ENCODE assay signal across 8 cellular contexts in the genomic region with DNA sequence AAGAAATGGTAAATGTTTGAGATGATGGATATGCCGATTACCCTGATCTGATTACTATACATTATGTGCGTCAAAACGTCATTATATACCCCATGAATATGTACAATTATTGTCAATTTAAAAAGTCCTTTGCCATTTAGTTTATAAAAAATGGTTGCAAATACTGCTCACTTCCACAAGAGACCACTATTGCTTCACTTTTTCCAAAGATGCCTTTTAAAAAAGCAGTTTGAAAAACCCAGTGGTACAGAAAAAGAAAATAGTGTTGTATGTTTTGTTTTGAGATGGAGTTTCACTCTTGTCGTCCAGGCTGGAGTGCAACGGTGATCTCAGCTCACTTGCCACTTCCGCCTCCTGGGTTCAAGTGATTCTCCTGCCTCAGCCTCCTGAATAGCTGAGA. TPM values are rescaled to one million over a fixed set of nuclear protein-coding genes. Genes with fewer than 3 reads are reported as not detected.
DNase-seq lines count a peak whose midpoint lies in the region; ATAC-seq and TF ChIP-seq lines count a peak whose summit lies in the region.

No MANE protein-coding gene starts in this region.

- TF ChIP-seq CTCF in heart left ventricle (IDR thresholded peaks at IDR 0.05) (peak in 10 of 12 donors; percentile 28 to 63 (median 40)), epithelial cell of esophagus (IDR thresholded peaks at IDR 0.05; ENCODE audit: insufficient read depth, low read depth, low read length, missing control alignments) (peak; percentile 38), testis (IDR thresholded peaks at IDR 0.05) (peak in 2 of 3 experiments; percentile 26)

- 35 to 60% (median 51%) methylated on average over 6 of the region's 6 CpGs for WGBS in heart left ventricle, 4 donors
- WGBS in testis, 2 donors: 59 to 64% methylated on average over 6 of the region's 6 CpGs

- ATAC-seq in heart left ventricle: no peak
- no peak for ATAC-seq in Right ventricle myocardium inferior
- no peak for ATAC-seq in GM18873 (IDR thresholded peaks at IDR 0.05; ENCODE audit: low FRiP score, unreplicated experiment)

- no peak for DNase-seq in heart left ventricle
- DNase-seq in Right ventricle myocardium inferior (ENCODE audit: missing footprints): no peak
- DNase-seq in NCI-H2227 (lab: John Stamatoyannopoulos, UW; ENCODE audit: unreplicated experiment): peak; percentile 28
- peak; percentile 22 for DNase-seq in epithelial cell of esophagus (ENCODE audit: low read depth)
- no peak for DNase-seq in testis
- no peak for DNase-seq in cortex of kidney (lab: John Stamatoyannopoulos, UW)
- no peak for DNase-seq in occipital lobe (lab: John Stamatoyannopoulos, UW)

- H3K27me3 ChIP-seq in heart left ventricle (peaks cover 0 to 3% (median 0%) of the 10 kb centered on the region in 9 donors), testis (no peaks in the 10 kb centered on the region)

- H3K36me3 ChIP-seq in heart left ventricle: no peaks in the 10 kb centered on the region
- no peaks in the 10 kb centered on the region for H3K36me3 ChIP-seq in testis (ENCODE audit: low read depth, missing control alignments)

- H3K9me3 ChIP-seq in heart left ventricle: no peaks in the 10 kb centered on the region
- no peaks in the 10 kb centered on the region for H3K9me3 ChIP-seq in testis

- intact Hi-C loops in heart left ventricle (cut with DNase I) (loop anchor here in 2 of 10 donors (10.0 kb wide), 2 partner anchors 1568 to 1578 kb away; no protein-coding TSS in a partner anchor), Right ventricle myocardium inferior (cut with DNase I) (loop anchor here (5.0 kb wide), 1 partner anchor 1571 kb away; no protein-coding TSS in a partner anchor), testis (cut with DNase I; ENCODE audit: low total_unique reads) (no loop called here)

- H3K4me3 ChIP-seq in heart left ventricle (no peak overlapping the region), epithelial cell of esophagus (ENCODE audit: low read length) (no peak overlapping the region), testis (no peak overlapping the region)

- H3K4me1 ChIP-seq in heart left ventricle (peaks cover 0 to 9% (median 0%) of the 10 kb centered on the region in 12 donors), testis (no peaks in the 10 kb centered on the region)

- TF ChIP-seq POLR2A in heart left ventricle (IDR thresholded peaks at IDR 0.05) (no peak), testis (IDR thresholded peaks at IDR 0.05) (no peak)

- H3K27ac ChIP-seq in heart left ventricle: no peak overlapping the region
- H3K27ac ChIP-seq in testis: no peak overlapping the region

RNA-seq across cellular contexts. Expression of a gene that starts 39.3 kb away (rescaled TPM):
- total RNA-seq in heart left ventricle (10 to 100 TPM in 5 of 9 donors, 1 to 10 TPM in 4; 6.8 to 24.6 (median 10.9) TPM), Right ventricle myocardium inferior (6.3 TPM), testis (10 to 100 TPM; 30.3 to 33.5 TPM), occipital lobe (8.4 TPM)
- polyA plus RNA-seq in heart left ventricle (1 to 10 TPM; 1.9 to 8.4 TPM), testis (ENCODE audit: insufficient read depth, low read depth, low replicate concordance) (28.6 TPM)

Comparison
In these comparisons a context has a peak if more than half of its experiments do, and no peak if none do; other contexts are left out.
1. DNase-seq: peak in NCI-H2227 (single experiment) and epithelial cell of esophagus (single experiment); none in heart left ventricle (0 of 5), Right ventricle myocardium inferior (single experiment), testis (single experiment), cortex of kidney (single experiment) and occipital lobe (single experiment).
2. Peak in every context shown above with its lines, with median percentiles within 50 percentile points of each other: CTCF ChIP-seq.